Comparison of ENCODE assay signal across 19 cellular contexts in the genomic region with DNA sequence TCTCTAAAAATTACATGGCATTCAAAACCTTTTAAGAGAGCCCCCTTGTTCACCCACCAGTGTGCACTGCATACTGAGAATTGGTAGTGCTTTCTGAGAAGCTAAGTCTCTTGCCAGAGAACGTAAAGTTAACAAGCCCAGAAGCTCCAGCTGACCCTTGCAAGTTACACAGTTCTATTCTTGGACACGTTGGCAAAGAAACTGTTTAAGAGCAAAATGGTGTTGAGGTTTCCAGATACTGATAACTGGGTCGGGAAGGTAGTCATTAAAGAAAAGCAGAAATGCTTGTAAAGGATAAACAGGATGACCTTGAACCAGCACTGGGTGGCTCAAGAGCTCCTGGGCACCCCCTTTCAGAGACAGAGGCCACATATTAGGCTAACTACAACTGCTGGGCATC.
"Had no signal": no experiment of that assay in that cellular context is flagged by ENCODE, and none has a peak within 500 bp of the region (broad histone marks: within the 10 kb centered on the region; RNA-seq: fewer than 3 reads in every experiment).

No MANE protein-coding gene starts in this region.

- H3K27me3 ChIP-seq: esophagus squamous epithelium, hepatocyte, neutrophil, pancreas, sigmoid colon, spleen had no signal

- H3K4me1 ChIP-seq: esophagus squamous epithelium, pancreas had no signal

- H3K9me3 ChIP-seq: esophagus squamous epithelium, neutrophil, pancreas, sigmoid colon, spleen, thoracic aorta had no signal

- DNase-seq: activated CD4-positive, alpha-beta T cell treated with anti-CD3 and anti-CD28 coated beads, Interleukin-2, amount 10 ng/mL, durations not matched to agents 7 days and 5 days; activated CD8-positive, alpha-beta T cell treated with anti-CD3 and anti-CD28 coated beads, Interleukin-2, amount 10 ng/mL, durations not matched to agents 7 days and 5 days; activated naive CD4-positive, alpha-beta T cell treated with anti-CD3 and anti-CD28 coated beads, Interleukin-2, amount 10 ng/mL, durations not matched to agents 7 days and 5 days; activated naive CD8-positive, alpha-beta T cell treated with anti-CD3 and anti-CD28 coated beads, Interleukin-2, amount 50 U/mL, for 24 hours; activated T-cell treated with anti-CD3 and anti-CD28 coated beads, Interleukin-2, amount 50 U/mL, for 24 hours; aorta; dermis blood vessel endothelial cell; effector memory CD4-positive, alpha-beta T cell; esophagus squamous epithelium; naive thymus-derived CD8-positive, alpha-beta T cell; pancreas; sigmoid colon; spleen; stimulated activated CD4-positive, alpha-beta T cell treated with anti-CD3 and anti-CD28 coated beads, Interleukin-4, amount 100 ng/mL, for 4 hours had no signal

- H3K4me3 ChIP-seq: esophagus squamous epithelium, hepatocyte, pancreas, sigmoid colon, spleen, thoracic aorta had no signal

- H3K27ac ChIP-seq: esophagus squamous epithelium, hepatocyte, neutrophil, pancreas, sigmoid colon, spleen, thoracic aorta had no signal

- ATAC-seq: activated CD4-positive, CD25-positive, alpha-beta regulatory T cell treated with anti-CD3 and anti-CD28 coated beads, Interleukin-2, amount 50 U/mL, for 24 hours; activated CD8-positive, alpha-beta T cell treated with anti-CD3 and anti-CD28 coated beads, Interleukin-2, amount 10 ng/mL, durations not matched to agents 7 days and 5 days; activated naive CD8-positive, alpha-beta T cell treated with anti-CD3 and anti-CD28 coated beads, Interleukin-2, amount 50 U/mL, for 24 hours; naive thymus-derived CD8-positive, alpha-beta T cell; pancreas; stimulated activated memory B cell treated with anti-CD40 and anti-IgM and Interleukin-4, amounts not matched to agents 10 μg/mL and 1 μg/mL and 100 μg/mL, for 72 hours had no signal

- H3K36me3 ChIP-seq: esophagus squamous epithelium, neutrophil, pancreas, spleen, thoracic aorta had no signal
